1 cellular context compared by ENCODE assay signal in genomic region chr2:108448678-108449409, GRCh38.
TF ChIP-seq lines count a peak whose summit lies in the region.

Gene GCC2 (plus strand): TSS chr2:108449206. CDS start chr2:108449275, 69 bp downstream.

TF ChIP-seq in K562, 482 proteins besides CTCF, POLR2A, EP300 and RAD21 (continued from another document and continues in another):
- TF ChIP-seq PHF21A (IDR thresholded peaks at IDR 0.05; ENCODE audit: borderline replicate concordance, low read depth) (no peak), MBD2 (IDR thresholded peaks at IDR 0.05; ENCODE audit: borderline replicate concordance, low read depth) (peak; percentile 47), CSDE1 (IDR thresholded peaks at IDR 0.05) (peak in 1 of 2 experiments; percentile 82; a peak in 2 of 4 replicates), NFE2L1 (tag; IDR thresholded peaks at IDR 0.05; ENCODE audit: borderline replicate concordance, low read depth) (no peak), POLR3G (IDR thresholded peaks at IDR 0.05; ENCODE audit: extremely low read depth, insufficient read length, insufficient replicate concordance) (no peak), POLR2B (IDR thresholded peaks at IDR 0.05; ENCODE audit: low read depth, partially characterized antibody) (peak; percentile 77), SMARCC2 (IDR thresholded peaks at IDR 0.05; ENCODE audit: low read depth) (no peak), IRF9 (tag; IDR thresholded peaks at IDR 0.05) (no peak), ELF2 (CRISPR knock-in tag; IDR thresholded peaks at IDR 0.05) (peak; percentile 91), USF1 (CRISPR knock-in tag; IDR thresholded peaks at IDR 0.05) (no peak), ZSCAN32 (CRISPR knock-in tag; IDR thresholded peaks at IDR 0.05) (no peak), ZNF583 (CRISPR knock-in tag; IDR thresholded peaks at IDR 0.05) (no peak), FOXA3 (CRISPR knock-in tag; conservative IDR thresholded peaks at IDR 0.05 in 1 of 2, IDR thresholded peaks at IDR 0.05 in 1 of 2) (no peak), GATAD2B (IDR thresholded peaks at IDR 0.05; ENCODE audit: borderline replicate concordance) (peak; percentile 76), NONO (IDR thresholded peaks at IDR 0.05; ENCODE audit: low read depth in 2 of 2, low read length in 1 of 2) (peak in 1 of 2 experiments; percentile 49; a peak in 1 of 4 replicates), ZBTB11 (CRISPR knock-in tag; IDR thresholded peaks at IDR 0.05) (peak; percentile 83 to 97 (median 95)), AFF4 (CRISPR knock-in tag; IDR thresholded peaks at IDR 0.05) (no peak), MBD1 (CRISPR knock-in tag; IDR thresholded peaks at IDR 0.05) (no peak), ZMIZ1 (IDR thresholded peaks at IDR 0.05; ENCODE audit: low read depth in 2 of 2, low read length in 2 of 2) (no peak), FOXJ3 (CRISPR knock-in tag; IDR thresholded peaks at IDR 0.05) (no peak), CREM (IDR thresholded peaks at IDR 0.05; ENCODE audit: low read depth) (peak; percentile 95), ZNF175 (CRISPR knock-in tag; IDR thresholded peaks at IDR 0.05; ENCODE audit: low read depth) (no peak), IFI16 (CRISPR knock-in tag; IDR thresholded peaks at IDR 0.05) (no peak), KDM2B (CRISPR knock-in tag; IDR thresholded peaks at IDR 0.05) (peak; percentile 42; the same call in 1 of the 2 replicates), ZBTB12 (CRISPR knock-in tag; IDR thresholded peaks at IDR 0.05) (peak; percentile 80), TFE3 (CRISPR knock-in tag; IDR thresholded peaks at IDR 0.05) (no peak), MXI1 (IDR thresholded peaks at IDR 0.05; ENCODE audit: low read depth, low read length) (peak; percentile 88), FOXJ2 (tag; IDR thresholded peaks at IDR 0.05) (no peak), PTTG1 (tag; IDR thresholded peaks at IDR 0.05; ENCODE audit: low read depth) (no peak), NR0B1 (IDR thresholded peaks at IDR 0.05; ENCODE audit: partially characterized antibody) (no peak), HES1 (IDR thresholded peaks at IDR 0.05; ENCODE audit: low read depth) (no peak), MEIS2 (IDR thresholded peaks at IDR 0.05; ENCODE audit: partially characterized antibody) (no peak), HOMEZ (CRISPR knock-in tag; IDR thresholded peaks at IDR 0.05) (no peak), ZNF717 (CRISPR knock-in tag; IDR thresholded peaks at IDR 0.05) (no peak), E2F1 (CRISPR knock-in tag; IDR thresholded peaks at IDR 0.05) (no peak), SMARCB1 (IDR thresholded peaks at IDR 0.05; ENCODE audit: insufficient read length, low read depth) (no peak)
